ENCODE assay signal across 8 cellular contexts in the genomic region with DNA sequence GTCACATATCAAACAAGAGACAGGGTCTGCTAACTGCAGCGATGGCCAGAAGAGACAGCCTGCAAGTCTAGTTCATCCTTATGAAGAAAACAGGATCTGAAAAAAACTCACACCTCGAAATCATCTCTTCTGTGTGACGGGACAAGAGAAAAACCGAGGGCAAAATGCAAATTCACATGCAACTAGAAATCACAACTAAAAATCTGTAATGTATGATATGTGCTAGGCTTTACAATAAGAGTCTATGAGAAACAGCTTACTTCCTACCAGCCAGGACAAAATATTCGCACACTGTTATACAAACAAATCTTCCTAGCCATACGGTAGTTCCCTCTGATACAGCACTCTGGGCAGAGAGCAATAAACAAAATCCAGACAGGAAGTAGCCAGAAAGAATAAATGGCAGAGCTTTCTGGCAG. TPM values are rescaled to one million over a fixed set of nuclear protein-coding genes. Genes with fewer than 3 reads are reported as not detected.
DNase-seq lines count a peak whose midpoint lies in the region; ATAC-seq, FAIRE-seq and TF ChIP-seq lines count a peak whose summit lies in the region.

No MANE protein-coding gene starts in this region.

- H3K36me3 Mint-ChIP-seq in CD14-positive monocyte: peaks cover 8 to 14% of the 10 kb centered on the region in 2 donors

- DNase-seq in CD14-positive monocyte (ENCODE audit: low spot score) (no peak), GM19239 (ENCODE audit: insufficient read length, low spot score) (peak; percentile 27), thoracic aorta (ENCODE audit: low spot score) (no peak), DMS 273 treated with DMSO at 0.1 percent for 48 hours (lab: John Stamatoyannopoulos, UW) (no peak), NCI-H2227 (lab: John Stamatoyannopoulos, UW; ENCODE audit: unreplicated experiment) (no peak), frontal cortex (ENCODE audit: low spot score in 2 of 2) (no peak)
- peak; percentile 23 for DNase-seq in central memory CD4-positive, alpha-beta T cell

- H3K27me3 Mint-ChIP-seq in CD14-positive monocyte (ENCODE audit: low read depth in 3 of 3): peaks cover 0 to 3% (median 0%) of the 10 kb centered on the region in 3 donors

- FAIRE-seq in GM19239 (lab: Jason Lieb, UNC): peak; percentile 97
- no peak for FAIRE-seq in frontal cortex (lab: Jason Lieb, UNC)

- intact Hi-C loops in CD14-positive monocyte (cut with micrococcal nuclease): no loop called here

- TF ChIP-seq CTCF in CD14-positive monocyte (IDR thresholded peaks at IDR 0.05) (no peak), thoracic aorta (IDR thresholded peaks at IDR 0.05) (no peak)

- peak; percentile 69 for ATAC-seq in HG03175 (IDR thresholded peaks at IDR 0.05; ENCODE audit: unreplicated experiment)
- no peak for ATAC-seq in thoracic aorta (ENCODE audit: insufficient number of reproducible peaks, low FRiP score, low read depth)

- peaks cover 13 to 14% of the 10 kb centered on the region in 2 donors for H3K4me1 ChIP-seq in thoracic aorta (ENCODE audit: control insufficient read depth in 1 of 2, low read depth in 2 of 2)

- peaks cover 0 to 3% (median 0%) of the 10 kb centered on the region in 7 donors for H3K9me3 Mint-ChIP-seq in CD14-positive monocyte

- peak overlapping the region in 1 of 2 donors; percentile 0 for H3K27ac ChIP-seq in thoracic aorta

- H3K36me3 ChIP-seq in thoracic aorta: no peaks in the 10 kb centered on the region

- H3K4me1 Mint-ChIP-seq in CD14-positive monocyte: peaks cover 75% of the 10 kb centered on the region

- peak overlapping the region; percentile 79 to 93 (median 86) for H3K27ac Mint-ChIP-seq in CD14-positive monocyte

- H3K9me3 ChIP-seq in thoracic aorta: no peaks in the 10 kb centered on the region

- H3K4me3 ChIP-seq in thoracic aorta: peak overlapping the region; percentile 20

- H3K4me3 Mint-ChIP-seq in CD14-positive monocyte: peak overlapping the region in 1 of 2 donors; percentile 72

- no peaks in the 10 kb centered on the region for H3K27me3 ChIP-seq in thoracic aorta (replicated peaks; ENCODE audit: insufficient read depth)

RNA-seq across cellular contexts. Expression of a gene that starts 48.8 kb away (rescaled TPM):
- polyA plus RNA-seq in CD14-positive monocyte: 10 to 100 TPM; 64.9 to 91.9 TPM
- total RNA-seq in thoracic aorta: 10 to 100 TPM; 57.8 to 93.4 TPM
- 101 TPM for total RNA-seq in frontal cortex

Comparison
In these comparisons a context has a peak if more than half of its experiments do, and no peak if none do; other contexts are left out.
1. DNase-seq: peak in GM19239 (single experiment) and central memory CD4-positive, alpha-beta T cell (single experiment); none in CD14-positive monocyte (single experiment), thoracic aorta (single experiment), DMS 273 treated with DMSO at 0.1 percent for 48 hours (single experiment), NCI-H2227 (single experiment) and frontal cortex (0 of 2).